In genomic region chr11:67118059-67118766, GRCh38 we compare ENCODE assay signal across 8 cellular contexts. TPM values are rescaled to one million over a fixed set of nuclear protein-coding genes. Genes with fewer than 3 reads are reported as not detected.
DNase-seq lines count a peak whose midpoint lies in the region; ATAC-seq and TF ChIP-seq lines count a peak whose summit lies in the region.

No MANE protein-coding gene starts in this region.

- peak overlapping the region; percentile 89 for H2BK120ac ChIP-seq in neuronal stem cell (ENCODE audit: low read depth, low read length)

- CTCF ChIA-PET in HEK293T (lab: Yijun Ruan, JAX), result no interaction called here

- H2BK15ac ChIP-seq in neuronal stem cell (ENCODE audit: low read length), result peak overlapping the region; percentile 89

- H3K4me2 ChIP-seq in neuronal stem cell (ENCODE audit: insufficient read depth, low read length, poor library complexity, severe bottlenecking), result peak overlapping the region; percentile 86

- H2AK5ac ChIP-seq in neuronal stem cell (ENCODE audit: low read depth, low read length), result peak overlapping the region; percentile 99

- TF ChIP-seq EP300 in gastroesophageal sphincter (IDR thresholded peaks at IDR 0.05), result no peak

- 0% methylated on average over 5 of the region's 80 CpGs; no CpG with 5 or more reads in 1 of the 2 donors for WGBS in gastroesophageal sphincter (ENCODE audit: low coverage in 1 of 2), 2 donors
- WGBS in neuronal stem cell (ENCODE audit: extremely low coverage in 2 of 2, insufficient read length in 2 of 2, insufficient replicate concordance in 1 of 2), 2 donors, result no CpG with 5 or more reads among the region's 80 CpGs

- no peak for ATAC-seq in gastroesophageal sphincter
- ATAC-seq in GM18858 (IDR thresholded peaks at IDR 0.05; ENCODE audit: unreplicated experiment), result no peak

- POLR2A ChIA-PET in HEK293T (lab: Yijun Ruan, JAX), result interaction anchor here (1.0 to 1.4 kb wide), 3 partner anchors 16 to 121 kb away, joined by 3 to 7 read pairs (median 3); no protein-coding TSS in a partner anchor

- H2AFZ ChIP-seq in neuronal stem cell (ENCODE audit: low read length), result peak overlapping the region; percentile 91

- peak overlapping the region; percentile 80 for H3K23ac ChIP-seq in neuronal stem cell (ENCODE audit: low read depth, low read length, poor library complexity)

- H4K8ac ChIP-seq in neuronal stem cell (ENCODE audit: low read depth, low read length), result peak overlapping the region; percentile 43

- H2BK5ac ChIP-seq in neuronal stem cell (ENCODE audit: low read length), result peak overlapping the region; percentile 99

- H3K9ac ChIP-seq in neuronal stem cell (ENCODE audit: low read depth, low read length, poor library complexity), result peak overlapping the region; percentile 88

- TF ChIP-seq POLR2A in gastroesophageal sphincter (IDR thresholded peaks at IDR 0.05) (no peak), vagina (IDR thresholded peaks at IDR 0.05) (no peak)

- peak overlapping the region; percentile 68 for H4K91ac ChIP-seq in neuronal stem cell (ENCODE audit: low read depth, low read length, poor library complexity)

- H3K9me3 ChIP-seq in gastroesophageal sphincter (no peaks in the 10 kb centered on the region), neuronal stem cell (replicated peaks in 1 of 2; ENCODE audit: control insufficient read depth in 2 of 2, insufficient read depth in 1 of 2, low read depth in 1 of 2, low read length in 2 of 2) (no peaks in the 10 kb centered on the region), vagina (no peaks in the 10 kb centered on the region)

- intact Hi-C loops in vagina (cut with DNase I), result loop anchor here (2.0 kb wide), 1 partner anchor 121 kb away; no protein-coding TSS in a partner anchor

- H3K18ac ChIP-seq in neuronal stem cell (ENCODE audit: low read length), result peak overlapping the region; percentile 100

- H3K79me1 ChIP-seq in neuronal stem cell (ENCODE audit: low read depth, low read length), result peaks cover 8% of the 10 kb centered on the region

- TF ChIP-seq CTCF in GM10266 (IDR thresholded peaks at IDR 0.05; ENCODE audit: control insufficient read depth, insufficient read depth, low read depth, missing control alignments) (no peak), gastroesophageal sphincter (IDR thresholded peaks at IDR 0.05) (no peak), vagina (IDR thresholded peaks at IDR 0.05) (no peak)

- H2BK12ac ChIP-seq in neuronal stem cell (ENCODE audit: low read length), result peak overlapping the region; percentile 82

- H3K4me1 ChIP-seq in gastroesophageal sphincter (peaks cover 0 to 37% (median 10%) of the 10 kb centered on the region in 3 donors), neuronal stem cell (ENCODE audit: control insufficient read depth in 2 of 2, insufficient read depth in 1 of 2, low read depth in 1 of 2, low read length in 2 of 2) (peaks cover 4 to 11% of the 10 kb centered on the region in 2 donors), vagina (peaks cover 22% of the 10 kb centered on the region)

- no peaks in the 10 kb centered on the region for H3K36me3 ChIP-seq in gastroesophageal sphincter
- peaks cover 2 to 12% of the 10 kb centered on the region in 2 donors for H3K36me3 ChIP-seq in neuronal stem cell (replicated peaks in 1 of 2; ENCODE audit: control insufficient read depth in 2 of 2, insufficient read depth in 2 of 2, low read length in 2 of 2)
- H3K36me3 ChIP-seq in vagina, result no peaks in the 10 kb centered on the region

- H3K14ac ChIP-seq in neuronal stem cell (ENCODE audit: low read length), result peak overlapping the region; percentile 94

- H3K4ac ChIP-seq in neuronal stem cell (ENCODE audit: low read length), result peak overlapping the region; percentile 84

- H3K27ac ChIP-seq in gastroesophageal sphincter (peak overlapping the region; percentile 90 to 100 (median 98)), neuronal stem cell (replicated peaks; ENCODE audit: low read length) (peak overlapping the region; percentile 96), vagina (peak overlapping the region; percentile 96)

- peak overlapping the region; percentile 47 to 93 for H3K4me3 ChIP-seq in gastroesophageal sphincter
- H3K4me3 ChIP-seq in neuronal stem cell (ENCODE audit: low read length in 2 of 2), result peak overlapping the region; percentile 28 to 81
- peak overlapping the region; percentile 64 to 86 for H3K4me3 ChIP-seq in vagina

- peak; percentile 77 for DNase-seq in GM10266 (ENCODE audit: extremely low spot score)
- DNase-seq in HEK293T (ENCODE audit: extremely low spot score), result peak; percentile 32
- DNase-seq in NCI-H748 (lab: John Stamatoyannopoulos, UW; ENCODE audit: unreplicated experiment), result peak; percentile 55
- DNase-seq in activated effector memory CD4-positive, alpha-beta T cell treated with anti-CD3 and anti-CD28 coated beads, Interleukin-2, amount 50 U/mL, for 16 hours, result peak; percentile 85
- DNase-seq in neuronal stem cell (ENCODE audit: low spot score), result no peak
- peak in 1 of 2 donors; percentile 88 for DNase-seq in vagina (ENCODE audit: extremely low spot score in 2 of 2)

- H3K27me3 ChIP-seq in gastroesophageal sphincter (no peaks in the 10 kb centered on the region), neuronal stem cell (ENCODE audit: control insufficient read depth in 3 of 3, insufficient read depth in 3 of 3, low read depth in 1 of 3, low read length in 3 of 3) (peaks cover 0 to under 1% (median 0%) of the 10 kb centered on the region in 3 experiments), vagina (no peaks in the 10 kb centered on the region)

TF ChIP-seq in HEK293T, 16 proteins besides CTCF, POLR2A, EP300 and RAD21:
- no peak for TF ChIP-seq CTBP1 (IDR thresholded peaks at IDR 0.05; ENCODE audit: borderline replicate concordance)
- TF ChIP-seq HDGF (IDR thresholded peaks at IDR 0.05; ENCODE audit: borderline replicate concordance), result no peak
- TF ChIP-seq ELF4 (IDR thresholded peaks at IDR 0.05), result no peak
- TF ChIP-seq BHLHE40 (IDR thresholded peaks at IDR 0.05; ENCODE audit: borderline replicate concordance), result no peak
- TF ChIP-seq LEF1 (IDR thresholded peaks at IDR 0.05; ENCODE audit: borderline replicate concordance), result 0 out of 2 replicates have a peak, but pooled peaks have one; percentile 44

RNA-seq across cellular contexts. Expression of gene KDM2A, which starts 0.8 kb away (rescaled TPM):
- total RNA-seq in gastroesophageal sphincter (10 to 100 TPM; 35.4 to 68.0 (median 48.3) TPM), vagina (51.8 TPM)
- polyA plus RNA-seq in neuronal stem cell (2013, experiment 1 of 2), result 25.4 TPM
- 26.1 TPM for polyA plus RNA-seq in neuronal stem cell (2013, experiment 2 of 2)
